29 cellular contexts compared by ENCODE assay signal in the genomic region with DNA sequence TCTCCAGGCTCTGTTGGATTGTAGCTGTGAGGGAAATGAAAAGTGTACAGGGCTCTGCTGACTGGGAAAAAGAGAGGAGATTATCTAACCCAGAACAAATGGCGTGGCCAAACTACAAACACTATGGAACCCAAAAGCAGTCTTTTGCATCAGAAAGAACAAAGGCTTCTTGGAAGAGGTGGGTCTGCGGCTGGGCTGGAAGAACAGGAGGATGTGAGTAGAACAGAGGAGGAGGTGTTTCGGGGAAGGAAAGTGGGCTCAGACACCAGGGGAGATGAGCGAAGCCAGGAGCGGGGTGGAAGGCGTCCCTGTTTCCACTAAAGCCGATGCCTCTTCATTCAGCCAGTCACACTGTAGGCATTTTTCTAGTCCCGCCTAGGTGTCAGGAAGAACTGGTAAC. TPM values are rescaled to one million over a fixed set of nuclear protein-coding genes. Genes with fewer than 3 reads are reported as not detected.
"Had no signal": no experiment of that assay in that cellular context is flagged by ENCODE, and none has a peak within 500 bp of the region (broad histone marks: within the 10 kb centered on the region; RNA-seq: fewer than 3 reads in every experiment).

No MANE protein-coding gene starts in this region.

- H3K9me3 Mint-ChIP-seq: naive thymus-derived CD4-positive, alpha-beta T cell; nephron; neural progenitor cell; stimulated activated effector memory CD8-positive, alpha-beta T cell treated with anti-CD3 and anti-CD28 coated beads, Interleukin-12 subunit alpha, Interleukin-12 subunit beta, amount 100 ng/mL, for 72 hours had no signal

- DNase-seq: dermis blood vessel endothelial cell; effector memory CD4-positive, alpha-beta T cell; erythroblast; esophagus squamous epithelium; foreskin melanocyte; left cardiac atrium; left lung; mesenchymal stem cell; midbrain; naive thymus-derived CD4-positive, alpha-beta T cell; psoas muscle; right cardiac atrium; sigmoid colon; stimulated activated CD4-positive, alpha-beta T cell treated with anti-CD3 and anti-CD28 coated beads, Interleukin-2, amount 100 ng/mL, for 24 hours; stimulated activated CD4-positive, alpha-beta T cell treated with anti-CD3 and anti-CD28 coated beads, Interleukin-4, amount 100 ng/mL, for 24 hours; stimulated activated naive CD4-positive, alpha-beta T cell treated with Interleukin-2 at 50 U/mL for 16 hours; stomach; testis; tibial artery had no signal

- H2AFZ ChIP-seq: neural progenitor cell had no signal

- H3K27me3 ChIP-seq: neural progenitor cell, testis, vagina had no signal

- H3K9me3 ChIP-seq: esophagus squamous epithelium, left lung, psoas muscle, sigmoid colon, stomach, testis, tibial artery, vagina had no signal

- H3K4me1 Mint-ChIP-seq: nephron had no signal

- H3K36me3 Mint-ChIP-seq: naive thymus-derived CD4-positive, alpha-beta T cell; neural progenitor cell; stimulated activated effector memory CD8-positive, alpha-beta T cell treated with anti-CD3 and anti-CD28 coated beads, Interleukin-12 subunit alpha, Interleukin-12 subunit beta, amount 100 ng/mL, for 72 hours had no signal

- H3K36me3 ChIP-seq: left lung, neural progenitor cell, sigmoid colon, vagina had no signal

- H3K4me1 ChIP-seq: left lung, psoas muscle, sigmoid colon, testis, tibial artery, vagina had no signal

- H3K4me3 Mint-ChIP-seq: nephron; neural progenitor cell; stimulated activated effector memory CD8-positive, alpha-beta T cell treated with anti-CD3 and anti-CD28 coated beads, Interleukin-12 subunit alpha, Interleukin-12 subunit beta, amount 100 ng/mL, for 72 hours had no signal

- H3K27ac Mint-ChIP-seq: nephron; neural progenitor cell; stimulated activated effector memory CD8-positive, alpha-beta T cell treated with anti-CD3 and anti-CD28 coated beads, Interleukin-12 subunit alpha, Interleukin-12 subunit beta, amount 100 ng/mL, for 72 hours had no signal

- H3K27ac ChIP-seq: coronary artery, left lung, neural progenitor cell, psoas muscle, sigmoid colon, stomach, testis, tibial artery, vagina had no signal

- H3K4me2 ChIP-seq: neural progenitor cell had no signal

- H3K9ac ChIP-seq: neural progenitor cell had no signal

- H3K4me3 ChIP-seq: coronary artery, esophagus squamous epithelium, left lung, neural progenitor cell, psoas muscle, sigmoid colon, stomach, testis, tibial artery, vagina had no signal

- FAIRE-seq: endothelial cell of umbilical vein, islet of Langerhans had no signal

RNA-seq across cellular contexts. Expression of gene OVOL1, which starts 12.0 kb away (rescaled TPM):
- total RNA-seq: dermis blood vessel endothelial cell; endothelial cell of umbilical vein; left cardiac atrium; lung microvascular endothelial cell; naive thymus-derived CD4-positive, alpha-beta T cell; osteocyte; psoas muscle; right cardiac atrium; sigmoid colon; skeletal muscle tissue had no signal
- polyA plus RNA-seq: endothelial cell of umbilical vein; naive thymus-derived CD4-positive, alpha-beta T cell; right cardiac atrium had no signal

RNA-seq across cellular contexts. Expression of gene SNX32, which starts 34.9 kb away (rescaled TPM):
- total RNA-seq: endothelial cell of umbilical vein, left cardiac atrium, psoas muscle had no signal
